Comparison of ENCODE assay signal across 9 cellular contexts in genomic region chr9:134419684-134420076, GRCh38.
DNase-seq lines count a peak whose midpoint lies in the region; ATAC-seq, FAIRE-seq and TF ChIP-seq lines count a peak whose summit lies in the region.
"Had no signal": no experiment of that assay in that cellular context is flagged by ENCODE, and none has a peak within 500 bp of the region (broad histone marks: within the 10 kb centered on the region; RNA-seq: fewer than 3 reads in every experiment).

No MANE protein-coding gene starts in this region.

- no peak overlapping the region for H4K91ac ChIP-seq in H9 (ENCODE audit: insufficient read length, low read depth, low read length)

- TF ChIP-seq CTCF in CD14-positive monocyte (IDR thresholded peaks at IDR 0.05) (peak; percentile 35), H9 (conservative IDR thresholded peaks at IDR 0.05) (peak; percentile 65), keratinocyte (optimal IDR thresholded peaks at IDR 0.05 in 1 of 3, IDR thresholded peaks at IDR 0.05 in 1 of 3, conservative IDR thresholded peaks at IDR 0.05 in 1 of 3; ENCODE audit: extremely low read depth in 1 of 3, insufficient read depth in 2 of 3, low read length in 3 of 3) (peak in 2 of 3 experiments; percentile 29 to 42), left lung (IDR thresholded peaks at IDR 0.05) (no peak)

- DNase-seq in CD14-positive monocyte (ENCODE audit: low spot score), result no peak
- peak; percentile 77 for DNase-seq in H9
- peak; percentile 23 for DNase-seq in UCSD-AML1 (lab: John Stamatoyannopoulos, UW; ENCODE audit: unreplicated experiment)
- DNase-seq in keratinocyte (ENCODE audit: low read depth, low spot score), result no peak
- DNase-seq in left lung, result no peak
- no peak for DNase-seq in immature natural killer cell
- DNase-seq in GDM1 (lab: John Stamatoyannopoulos, UW), result no peak
- no peak for DNase-seq in NCI-H446 (lab: John Stamatoyannopoulos, UW)
- DNase-seq: hippocampal formation had no signal

- H3K27ac Mint-ChIP-seq in CD14-positive monocyte, result peak overlapping the region in 1 of 7 donors; percentile 33
- H3K27ac Mint-ChIP-seq in H9, result 0 out of 7 replicates have a peak overlapping the region, but pooled peaks of 1 of the 3 experiments have one; percentile 61
- no peak overlapping the region for H3K27ac Mint-ChIP-seq in immature natural killer cell

- no peak overlapping the region for H3K4ac ChIP-seq in H9 (ENCODE audit: low read depth, low read length)

- H3K27me3 Mint-ChIP-seq in CD14-positive monocyte (ENCODE audit: low read depth in 3 of 3) (peaks cover 0 to 2% (median 0%) of the 10 kb centered on the region in 3 donors), H9 (ENCODE audit: low read depth) (no peaks in the 10 kb centered on the region), immature natural killer cell (ENCODE audit: low read depth in 3 of 3) (peaks cover 0 to 7% (median 2%) of the 10 kb centered on the region in 3 donors)

- no peak overlapping the region for H3K56ac ChIP-seq in H9 (ENCODE audit: insufficient read length, low read depth, low read length)

- H3K9me3 ChIP-seq in H9 (ENCODE audit: control insufficient read depth, low read depth, low read length) (no peaks in the 10 kb centered on the region), keratinocyte (ENCODE audit: control insufficient read depth, low read depth, low read length) (no peaks in the 10 kb centered on the region), left lung (no peaks in the 10 kb centered on the region)

- H3K36me3 ChIP-seq in keratinocyte (ENCODE audit: control insufficient read depth in 2 of 2, extremely low read depth in 1 of 2, insufficient read depth in 2 of 2, low read length in 2 of 2) (peaks cover 12 to 19% of the 10 kb centered on the region in 2 experiments), left lung (peaks cover 0 to 94% of the 10 kb centered on the region in 2 donors)

- H2AFZ ChIP-seq in H9 (ENCODE audit: low read length) (no peak overlapping the region), keratinocyte (ENCODE audit: control insufficient read depth, low read length) (no peak overlapping the region)

- H3T11ph ChIP-seq in H9 (ENCODE audit: low read length), result no peak overlapping the region

- H4K20me1 ChIP-seq in H9 (ENCODE audit: control insufficient read depth, insufficient read depth, insufficient read length), result no peaks in the 10 kb centered on the region
- H4K20me1 ChIP-seq in keratinocyte (ENCODE audit: control insufficient read depth, extremely low read depth, insufficient read depth, low read length), result peaks cover 8% of the 10 kb centered on the region

- H3K4me3 Mint-ChIP-seq in CD14-positive monocyte (no peak overlapping the region), H9 (no peak overlapping the region), immature natural killer cell (no peak overlapping the region)

- no peak overlapping the region for H3K23ac ChIP-seq in H9 (ENCODE audit: insufficient read length, low read depth, low read length)

- no peak overlapping the region for H3K14ac ChIP-seq in H9 (ENCODE audit: insufficient read depth, low read length)

- H3K4me1 ChIP-seq in H9 (ENCODE audit: insufficient read depth, low read length) (no peaks in the 10 kb centered on the region), keratinocyte (ENCODE audit: control insufficient read depth, extremely low read depth, insufficient read depth, low read length) (no peaks in the 10 kb centered on the region), left lung (peaks cover under 1 to 17% of the 10 kb centered on the region in 2 donors)

- H3K27me3 ChIP-seq in H9 (ENCODE audit: insufficient read depth, low read length) (no peaks in the 10 kb centered on the region), keratinocyte (ENCODE audit: control insufficient read depth, extremely low read depth, insufficient read depth, low read length) (no peaks in the 10 kb centered on the region), left lung (no peaks in the 10 kb centered on the region)

- H3K9ac ChIP-seq in H9 (ENCODE audit: extremely low read depth, insufficient read length, low read length), result no peak overlapping the region
- no peak overlapping the region for H3K9ac ChIP-seq in keratinocyte (ENCODE audit: control insufficient read depth, extremely low read depth, insufficient read depth, low read length)

- peaks cover 2% of the 10 kb centered on the region for H3K4me1 Mint-ChIP-seq in CD14-positive monocyte
- peaks cover 0 to 6% of the 10 kb centered on the region in 2 experiments; a peak in 3 of 4 replicates for H3K4me1 Mint-ChIP-seq in H9
- H3K4me1 Mint-ChIP-seq in immature natural killer cell, result peaks cover 0 to 2% of the 10 kb centered on the region in 2 donors

- no peaks in the 10 kb centered on the region for H3K9me3 Mint-ChIP-seq in CD14-positive monocyte
- no peaks in the 10 kb centered on the region for H3K9me3 Mint-ChIP-seq in H9
- H3K9me3 Mint-ChIP-seq in immature natural killer cell, result no peaks in the 10 kb centered on the region

- no CpG with 5 or more reads among the region's 10 CpGs for WGBS in H9 (ENCODE audit: extremely low coverage, insufficient read length, low lambda C conversion rate)

- intact Hi-C loops in CD14-positive monocyte (cut with micrococcal nuclease) (no loop called here), left lung (cut with DNase I) (no loop called here)

- no peak overlapping the region for H2BK5ac ChIP-seq in H9 (ENCODE audit: insufficient read length, low read length)

- H3K4me2 ChIP-seq in H9 (ENCODE audit: insufficient read depth, insufficient read length, low read length), result no peak overlapping the region
- no peak overlapping the region for H3K4me2 ChIP-seq in keratinocyte (ENCODE audit: control insufficient read depth, extremely low read depth, insufficient read depth, low read depth, low read length)

- no peak for ATAC-seq in left lung

- no peak overlapping the region for H2AK5ac ChIP-seq in H9 (ENCODE audit: insufficient read length, low read length)

- no peak overlapping the region for H2BK15ac ChIP-seq in H9 (ENCODE audit: low read depth, low read length)

- H2BK20ac ChIP-seq in H9 (ENCODE audit: low read depth, low read length, poor library complexity, severe bottlenecking), result no peak overlapping the region

- H2BK12ac ChIP-seq in H9 (ENCODE audit: insufficient read length, low read depth, low read length), result no peak overlapping the region

- no peaks in the 10 kb centered on the region for H3K79me1 ChIP-seq in H9 (ENCODE audit: insufficient read depth, low read depth, low read length, poor library complexity, severe bottlenecking)

- H3K18ac ChIP-seq in H9 (ENCODE audit: insufficient read length, low read depth, low read length), result no peak overlapping the region

- H3K79me2 ChIP-seq in H9 (ENCODE audit: insufficient read depth, low read length) (no peaks in the 10 kb centered on the region), keratinocyte (ENCODE audit: control insufficient read depth, insufficient read depth, low read length) (no peaks in the 10 kb centered on the region)

- H4K5ac ChIP-seq in H9 (ENCODE audit: insufficient read length, low read depth, low read length), result no peak overlapping the region

- no peaks in the 10 kb centered on the region for H3K9me1 ChIP-seq in keratinocyte (ENCODE audit: control insufficient read depth, extremely low read depth, insufficient read depth, low read length)

- H4K8ac ChIP-seq in H9 (replicated peaks; ENCODE audit: insufficient read length, low read depth, low read length), result no peak overlapping the region

- H3K23me2 ChIP-seq in H9 (ENCODE audit: insufficient read length, low read depth, low read length, poor library complexity, severe bottlenecking), result no peaks in the 10 kb centered on the region

- H3K4me3 ChIP-seq in keratinocyte (ENCODE audit: control insufficient read depth in 2 of 3, extremely low read depth in 1 of 3, insufficient read depth in 2 of 3, low read depth in 1 of 3, low read length in 3 of 3) (no peak overlapping the region), left lung (no peak overlapping the region)

- FAIRE-seq in keratinocyte (lab: Jason Lieb, UNC), result no peak

- H3K36me3 Mint-ChIP-seq in CD14-positive monocyte (peaks cover 60 to 96% of the 10 kb centered on the region in 2 donors), H9 (ENCODE audit: insufficient read depth in 1 of 3, low read depth in 3 of 3) (peaks cover 4 to 15% (median 6%) of the 10 kb centered on the region in 3 experiments; a peak in 6 of 7 replicates), immature natural killer cell (peaks cover 0 to 8% (median 6%) of the 10 kb centered on the region in 3 donors)

- H2BK120ac ChIP-seq in H9 (ENCODE audit: low read depth, low read length, poor library complexity, severe bottlenecking), result no peak overlapping the region

- dilution Hi-C loops in keratinocyte (cut with MboI; ENCODE audit: extremely low pct_ligation_motif_present, low sequenced_read_pairs), result no loop called here

- no peak overlapping the region for H3K27ac ChIP-seq in H9 (ENCODE audit: insufficient read length, low read depth, low read length)
- no peak overlapping the region for H3K27ac ChIP-seq in keratinocyte (ENCODE audit: control insufficient read depth, insufficient read depth, low read length)
- H3K27ac ChIP-seq in left lung, result no peak overlapping the region

Comparison
In these comparisons a context has a peak if more than half of its experiments do, and no peak if none do; other contexts are left out.
1. DNase-seq: peak in H9 (single experiment) and UCSD-AML1 (single experiment); none in CD14-positive monocyte (single experiment), keratinocyte (single experiment), left lung (0 of 2), immature natural killer cell (0 of 3), GDM1 (single experiment) and NCI-H446 (0 of 2).
2. CTCF ChIP-seq: peak in CD14-positive monocyte (single experiment), H9 (single experiment) and keratinocyte (2 of 3); none in left lung (0 of 2).